Comparison of ENCODE assay signal across 16 cellular contexts in genomic region chr15:55816017-55816416, GRCh38.
"Had no signal": no experiment of that assay in that cellular context is flagged by ENCODE, and none has a peak within 500 bp of the region (broad histone marks: within the 10 kb centered on the region; RNA-seq: fewer than 3 reads in every experiment).

No MANE protein-coding gene starts in this region.

- H3K27ac Mint-ChIP-seq: activated CD4-positive, alpha-beta memory T cell treated with anti-CD3 and anti-CD28 coated beads, Interleukin-2, amount 10 ng/mL, durations not matched to agents 7 days and 5 days; activated T-cell treated with anti-CD3 and anti-CD28 coated beads, Interleukin-2, amount 50 U/mL, for 72 hours; stimulated activated effector memory CD8-positive, alpha-beta T cell treated with anti-CD3 and anti-CD28 coated beads, Interleukin-12 subunit alpha, Interleukin-12 subunit beta, amount 100 ng/mL, for 72 hours had no signal

- H3K27me3 Mint-ChIP-seq: activated CD4-positive, alpha-beta memory T cell treated with anti-CD3 and anti-CD28 coated beads, Interleukin-2, amount 10 ng/mL, durations not matched to agents 7 days and 5 days had no signal

- DNase-seq: activated CD4-positive, alpha-beta memory T cell treated with anti-CD3 and anti-CD28 coated beads, Interleukin-2, amount 10 ng/mL, durations not matched to agents 7 days and 5 days; activated CD8-positive, alpha-beta memory T cell treated with anti-CD3 and anti-CD28 coated beads, Interleukin-2, amount 50 U/mL, for 4 hours; activated gamma-delta T cell treated with Interleukin-2 at 50 U/mL for 16 hours; activated T-cell treated with anti-CD3 and anti-CD28 coated beads, Interleukin-2, amount 50 U/mL, for 72 hours; central memory CD4-positive, alpha-beta T cell; dermis blood vessel endothelial cell; erythroblast; head of caudate nucleus; left lung; posterior cingulate gyrus; right cardiac atrium; thyroid gland had no signal

- H3K4me3 ChIP-seq: ascending aorta, left lung, thyroid gland had no signal

- H3K9me3 ChIP-seq: ascending aorta, left lung, neutrophil, thyroid gland had no signal

- H3K4me1 ChIP-seq: ascending aorta, left lung had no signal

- H3K36me3 ChIP-seq: ascending aorta, left lung, neutrophil, thyroid gland had no signal

- H3K27me3 ChIP-seq: ascending aorta, left lung, neutrophil, thyroid gland had no signal

- H3K4me3 Mint-ChIP-seq: activated CD4-positive, alpha-beta memory T cell treated with anti-CD3 and anti-CD28 coated beads, Interleukin-2, amount 10 ng/mL, durations not matched to agents 7 days and 5 days; activated T-cell treated with anti-CD3 and anti-CD28 coated beads, Interleukin-2, amount 50 U/mL, for 72 hours; stimulated activated effector memory CD8-positive, alpha-beta T cell treated with anti-CD3 and anti-CD28 coated beads, Interleukin-12 subunit alpha, Interleukin-12 subunit beta, amount 100 ng/mL, for 72 hours had no signal

- FAIRE-seq: urothelium cell line had no signal

- H3K4me1 Mint-ChIP-seq: activated CD4-positive, alpha-beta memory T cell treated with anti-CD3 and anti-CD28 coated beads, Interleukin-2, amount 10 ng/mL, durations not matched to agents 7 days and 5 days; stimulated activated effector memory CD8-positive, alpha-beta T cell treated with anti-CD3 and anti-CD28 coated beads, Interleukin-12 subunit alpha, Interleukin-12 subunit beta, amount 100 ng/mL, for 72 hours had no signal

- H3K36me3 Mint-ChIP-seq: stimulated activated effector memory CD8-positive, alpha-beta T cell treated with anti-CD3 and anti-CD28 coated beads, Interleukin-12 subunit alpha, Interleukin-12 subunit beta, amount 100 ng/mL, for 72 hours had no signal

- H3K27ac ChIP-seq: ascending aorta, left lung, neutrophil, thyroid gland had no signal

- H3K9me3 Mint-ChIP-seq: activated CD4-positive, alpha-beta memory T cell treated with anti-CD3 and anti-CD28 coated beads, Interleukin-2, amount 10 ng/mL, durations not matched to agents 7 days and 5 days; activated T-cell treated with anti-CD3 and anti-CD28 coated beads, Interleukin-2, amount 50 U/mL, for 72 hours; stimulated activated effector memory CD8-positive, alpha-beta T cell treated with anti-CD3 and anti-CD28 coated beads, Interleukin-12 subunit alpha, Interleukin-12 subunit beta, amount 100 ng/mL, for 72 hours had no signal
